Comparison of ENCODE assay signal across 12 cellular contexts in the genomic region with DNA sequence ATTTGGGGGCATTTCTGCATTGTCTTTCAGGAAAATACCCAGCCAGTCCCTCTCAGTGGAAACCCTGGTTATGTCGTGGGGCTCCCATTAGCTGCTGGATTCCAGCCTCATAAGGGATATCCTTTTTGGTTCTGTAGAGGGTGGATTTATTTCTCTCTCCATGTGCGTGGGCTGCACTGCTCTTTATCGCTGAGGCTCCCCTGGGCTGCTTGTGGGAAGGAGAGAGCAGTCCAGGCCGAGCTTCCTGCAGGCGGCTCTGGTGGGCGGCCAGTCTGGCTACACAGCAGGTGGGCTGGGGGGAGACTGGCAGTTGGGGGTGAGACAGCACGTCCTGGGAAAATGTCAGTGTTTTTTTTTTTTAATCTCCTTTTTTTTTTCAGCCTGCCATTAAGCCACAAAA. TPM values are rescaled to one million over a fixed set of nuclear protein-coding genes. Genes with fewer than 3 reads are reported as not detected.
A peak's percentile ranks its signal among the peaks of the same experiment; 100 is the strongest.
DNase-seq lines count a peak whose midpoint lies in the region; ATAC-seq and TF ChIP-seq lines count a peak whose summit lies in the region.
"Had no signal": no experiment of that assay in that cellular context is flagged by ENCODE, and none has a peak within 500 bp of the region (broad histone marks: within the 10 kb centered on the region; RNA-seq: fewer than 3 reads in every experiment).

No MANE protein-coding gene starts in this region.

- H3K27me3 ChIP-seq in WERI-Rb-1 (ENCODE audit: insufficient read depth, low read depth, severe bottlenecking), result no peaks in the 10 kb centered on the region
- H3K27me3 ChIP-seq in heart right ventricle, result no peaks in the 10 kb centered on the region
- H3K27me3 ChIP-seq: tibial artery had no signal

- ATAC-seq in heart right ventricle (peak in 7 of 8 donors; percentile 19 to 76 (median 57)), GM18517 (IDR thresholded peaks at IDR 0.05; ENCODE audit: unreplicated experiment) (no peak)
- no peak for ATAC-seq in activated naive CD4-positive, alpha-beta T cell treated with anti-CD3 and anti-CD28 coated beads, Interleukin-2, amount 50 U/mL, for 72 hours

- H3K36me3 ChIP-seq in WERI-Rb-1 (no peaks in the 10 kb centered on the region), heart right ventricle (peaks cover 0 to 16% (median 0%) of the 10 kb centered on the region in 9 donors)

- no peaks in the 10 kb centered on the region for H3K9me3 ChIP-seq in WERI-Rb-1 (ENCODE audit: severe bottlenecking)
- no peaks in the 10 kb centered on the region for H3K9me3 ChIP-seq in heart right ventricle
- H3K9me3 ChIP-seq: tibial artery had no signal

- no peak overlapping the region for H3K27ac Mint-ChIP-seq in activated naive CD4-positive, alpha-beta T cell treated with anti-CD3 and anti-CD28 coated beads, Interleukin-2, amount 50 U/mL, for 72 hours
- H3K27ac Mint-ChIP-seq: T-helper 1 cell treated with Interleukin-12 subunit alpha and Interleukin-12 subunit beta and Interleukin-4 antibody, amounts not matched to agents 30 μg/mL and 1 μg/mL, for 36 hours had no signal

- H3K36me3 Mint-ChIP-seq in activated naive CD4-positive, alpha-beta T cell treated with anti-CD3 and anti-CD28 coated beads, Interleukin-2, amount 50 U/mL, for 72 hours, result no peaks in the 10 kb centered on the region

- intact Hi-C loops in heart right ventricle (cut with DNase I), result loop anchor here in 2 of 10 donors (2.0 kb wide), 1 partner anchor 53 kb away; no protein-coding TSS in a partner anchor

- TF ChIP-seq CTCF in WERI-Rb-1 (IDR thresholded peaks at IDR 0.05; ENCODE audit: low read depth, low read length) (no peak), heart right ventricle (IDR thresholded peaks at IDR 0.05) (no peak)

- no peak overlapping the region for H3K27ac ChIP-seq in WERI-Rb-1
- H3K27ac ChIP-seq in heart right ventricle, result peak overlapping the region in 7 of 10 donors; percentile 34 to 64 (median 52)
- H3K27ac ChIP-seq: epithelial cell of prostate had no signal

- WGBS in heart right ventricle, 2 donors, result 43% methylated on average over 7 of the region's 7 CpGs

- peak; percentile 56 for DNase-seq in Daoy (ENCODE audit: low read depth)
- peak; percentile 73 for DNase-seq in WERI-Rb-1
- peak in 1 of 2 donors; percentile 37 for DNase-seq in heart right ventricle
- DNase-seq in retina, result peak; percentile 40
- DNase-seq in activated naive CD4-positive, alpha-beta T cell treated with anti-CD3 and anti-CD28 coated beads, Interleukin-2, amount 50 U/mL, for 16 hours, result no peak
- DNase-seq in activated gamma-delta T cell treated with Interleukin-2 at 50 U/mL for 16 hours, result no peak
- DNase-seq in activated naive CD4-positive, alpha-beta T cell treated with anti-CD3 and anti-CD28 coated beads, Interleukin-2, amount 50 U/mL, for 72 hours (ENCODE audit: low spot score in 2 of 2), result no peak
- DNase-seq: NCI-H1092 treated with DMSO at 0.1 percent for 48 hours, tibial artery had no signal

- H3K9me3 Mint-ChIP-seq in activated naive CD4-positive, alpha-beta T cell treated with anti-CD3 and anti-CD28 coated beads, Interleukin-2, amount 50 U/mL, for 72 hours, result no peaks in the 10 kb centered on the region
- H3K9me3 Mint-ChIP-seq: T-helper 1 cell treated with Interleukin-12 subunit alpha and Interleukin-12 subunit beta and Interleukin-4 antibody, amounts not matched to agents 30 μg/mL and 1 μg/mL, for 36 hours had no signal

- H3K4me1 ChIP-seq in heart right ventricle, result peaks cover 6 to 42% (median 21%) of the 10 kb centered on the region in 9 donors

- H3K4me3 ChIP-seq in WERI-Rb-1 (ENCODE audit: low read depth, low read length) (no peak overlapping the region), heart right ventricle (no peak overlapping the region)
- H3K4me3 ChIP-seq: tibial artery had no signal

RNA-seq across cellular contexts. Expression of a gene that starts 27.6 kb away (rescaled TPM):
- total RNA-seq in Daoy (2014; rRNA removed; shearing (Covaris generic)), result 8.8 and 23.0 TPM in 2 replicates
- 10 to 100 TPM; 14.2 to 31.9 (median 25.2) TPM for total RNA-seq in heart right ventricle
- polyA plus RNA-seq in heart right ventricle, result 10 to 100 TPM; 16.2 to 49.6 TPM
- total RNA-seq in activated naive CD4-positive, alpha-beta T cell treated with anti-CD3 and anti-CD28 coated beads, Interleukin-2, amount 50 U/mL, for 72 hours, result 10 to 100 TPM in 1 of 2 donors, 1 to 10 TPM in 1; 3.3 to 10.4 TPM

RNA-seq across cellular contexts. Expression of a gene that starts 47.4 kb away (rescaled TPM):
- total RNA-seq in Daoy (2014; rRNA removed; shearing (Covaris generic)), result 0.23 TPM in 1 of 2 replicates, not detected in the other
- 10 to 100 TPM in 5 of 10 donors, 1 to 10 TPM in 5; 5.1 to 74.1 (median 9.0) TPM for total RNA-seq in heart right ventricle
- polyA plus RNA-seq in heart right ventricle, result 10 to 100 TPM; 15.4 to 17.9 TPM
- 1 to 10 TPM; 2.8 to 6.3 TPM for total RNA-seq in activated naive CD4-positive, alpha-beta T cell treated with anti-CD3 and anti-CD28 coated beads, Interleukin-2, amount 50 U/mL, for 72 hours

RNA-seq across cellular contexts. Expression of a gene that starts 58.4 kb away (rescaled TPM):
- total RNA-seq in Daoy (2014; rRNA removed; shearing (Covaris generic)), result 4.4 and 8.8 TPM in 2 replicates
- total RNA-seq in heart right ventricle, result 100 to 1,000 TPM in 1 of 10 donors, 10 to 100 TPM in 9; 66.0 to 162 (median 79.4) TPM
- polyA plus RNA-seq in heart right ventricle, result 10 to 100 TPM; 18.9 to 20.4 TPM
- total RNA-seq in activated naive CD4-positive, alpha-beta T cell treated with anti-CD3 and anti-CD28 coated beads, Interleukin-2, amount 50 U/mL, for 72 hours, result 10 to 100 TPM; 40.4 to 46.7 TPM

Comparison
In these comparisons a context has a peak if more than half of its experiments do, and no peak if none do; other contexts are left out.
1. DNase-seq: peak in Daoy (single experiment), WERI-Rb-1 (single experiment) and retina (single experiment); none in activated naive CD4-positive, alpha-beta T cell treated with anti-CD3 and anti-CD28 coated beads, Interleukin-2, amount 50 U/mL, for 16 hours (single experiment), activated gamma-delta T cell treated with Interleukin-2 at 50 U/mL for 16 hours (single experiment) and activated naive CD4-positive, alpha-beta T cell treated with anti-CD3 and anti-CD28 coated beads, Interleukin-2, amount 50 U/mL, for 72 hours (0 of 2).
2. ATAC-seq: peak in heart right ventricle (7 of 8); none in GM18517 (single experiment) and activated naive CD4-positive, alpha-beta T cell treated with anti-CD3 and anti-CD28 coated beads, Interleukin-2, amount 50 U/mL, for 72 hours (0 of 2).